15 cellular contexts compared by ENCODE assay signal in genomic region chr9:27497883-27498553, GRCh38. TPM values are rescaled to one million over a fixed set of nuclear protein-coding genes. Genes with fewer than 3 reads are reported as not detected.
A peak's percentile ranks its signal among the peaks of the same experiment; 100 is the strongest.
DNase-seq lines count a peak whose midpoint lies in the region; ATAC-seq, FAIRE-seq and TF ChIP-seq lines count a peak whose summit lies in the region.
"Had no signal": no experiment of that assay in that cellular context is flagged by ENCODE, and none has a peak within 500 bp of the region (broad histone marks: within the 10 kb centered on the region; RNA-seq: fewer than 3 reads in every experiment).

No MANE protein-coding gene starts in this region.

- DNase-seq in caudate nucleus (lab: John Stamatoyannopoulos, UW) = peak in 46 of 61 donors; percentile 11 to 77 (median 42)
- no peak for DNase-seq in keratinocyte (ENCODE audit: low read depth, low spot score)
- peak; percentile 75 for DNase-seq in pons (ENCODE audit: low spot score)
- no peak for DNase-seq in NCI-H748 (lab: John Stamatoyannopoulos, UW; ENCODE audit: unreplicated experiment)
- no peak for DNase-seq in NCI-H345 (lab: John Stamatoyannopoulos, UW)
- DNase-seq: CD8-positive, alpha-beta T cell; Kasumi-1; NCI-H1436; NCI-H226; SHP77; stimulated activated naive CD8-positive, alpha-beta T cell treated with anti-CD3 and anti-CD28 coated beads, Interleukin-15, amount 100 ng/mL, for 72 hours had no signal

- H3K79me2 ChIP-seq in keratinocyte (ENCODE audit: control insufficient read depth, insufficient read depth, low read length) = peaks cover 42% of the 10 kb centered on the region

- WGBS in HUES64 = 27% methylated on average over 9 of the region's 11 CpGs

- no peaks in the 10 kb centered on the region for H4K20me1 ChIP-seq in keratinocyte (ENCODE audit: control insufficient read depth, extremely low read depth, insufficient read depth, low read length)

- dilution Hi-C loops in keratinocyte (cut with MboI; ENCODE audit: extremely low pct_ligation_motif_present, low sequenced_read_pairs) = no loop called here

- no peak for ATAC-seq in GM21447 (IDR thresholded peaks at IDR 0.05; ENCODE audit: unreplicated experiment)
- ATAC-seq in HG03432 (IDR thresholded peaks at IDR 0.05; ENCODE audit: unreplicated experiment) = no peak
- ATAC-seq: CD8-positive, alpha-beta T cell; stimulated activated naive CD8-positive, alpha-beta T cell treated with anti-CD3 and anti-CD28 coated beads, Interleukin-15, amount 100 ng/mL, for 72 hours had no signal

- H3K4me1 ChIP-seq in HUES64 (ENCODE audit: insufficient read depth, low read length) = peaks cover 49% of the 10 kb centered on the region
- peaks cover 53% of the 10 kb centered on the region for H3K4me1 ChIP-seq in keratinocyte (ENCODE audit: control insufficient read depth, extremely low read depth, insufficient read depth, low read length)

- H3K36me3 ChIP-seq in HUES64 (ENCODE audit: insufficient read depth, low read length) (no peaks in the 10 kb centered on the region), keratinocyte (ENCODE audit: control insufficient read depth in 2 of 2, extremely low read depth in 1 of 2, insufficient read depth in 2 of 2, low read length in 2 of 2) (peaks cover 0 to under 1% of the 10 kb centered on the region in 2 experiments)
- H3K36me3 ChIP-seq: vagina had no signal

- no peak for TF ChIP-seq CTCF in keratinocyte (optimal IDR thresholded peaks at IDR 0.05 in 1 of 3, IDR thresholded peaks at IDR 0.05 in 1 of 3, conservative IDR thresholded peaks at IDR 0.05 in 1 of 3; ENCODE audit: extremely low read depth in 1 of 3, insufficient read depth in 2 of 3, low read length in 3 of 3)

- no peak overlapping the region for H2AFZ ChIP-seq in keratinocyte (ENCODE audit: control insufficient read depth, low read length)

- peak overlapping the region; percentile 91 for H3K4me2 ChIP-seq in keratinocyte (ENCODE audit: control insufficient read depth, extremely low read depth, insufficient read depth, low read depth, low read length)

- no peak for FAIRE-seq in keratinocyte (lab: Jason Lieb, UNC)

- H3K9me1 ChIP-seq in keratinocyte (ENCODE audit: control insufficient read depth, extremely low read depth, insufficient read depth, low read length) = no peaks in the 10 kb centered on the region

- H3K27me3 ChIP-seq in HUES64 (ENCODE audit: insufficient read depth, low read length) (no peaks in the 10 kb centered on the region), keratinocyte (ENCODE audit: control insufficient read depth, extremely low read depth, insufficient read depth, low read length) (no peaks in the 10 kb centered on the region)
- H3K27me3 ChIP-seq: vagina had no signal

- peak overlapping the region; percentile 8; the same call in 1 of the 2 replicates for H3K27ac ChIP-seq in HUES64 (ENCODE audit: low read depth, low read length)
- peak overlapping the region; percentile 32 for H3K27ac ChIP-seq in caudate nucleus (ENCODE audit: low read depth, low read length)
- H3K27ac ChIP-seq in keratinocyte (ENCODE audit: control insufficient read depth, insufficient read depth, low read length) = peak overlapping the region; percentile 90
- H3K27ac ChIP-seq: vagina had no signal

- H3K9me3 ChIP-seq in HUES64 (ENCODE audit: insufficient read depth, low read depth, low read length) (no peaks in the 10 kb centered on the region), keratinocyte (ENCODE audit: control insufficient read depth, low read depth, low read length) (no peaks in the 10 kb centered on the region)
- H3K9me3 ChIP-seq: vagina had no signal

- H3K9ac ChIP-seq in HUES64 (ENCODE audit: low read depth, low read length) = no peak overlapping the region
- H3K9ac ChIP-seq in keratinocyte (ENCODE audit: control insufficient read depth, extremely low read depth, insufficient read depth, low read length) = no peak overlapping the region

- H3K4me3 ChIP-seq in HUES64 (ENCODE audit: low read length) (peak overlapping the region; percentile 29), keratinocyte (ENCODE audit: control insufficient read depth in 2 of 3, extremely low read depth in 1 of 3, insufficient read depth in 2 of 3, low read depth in 1 of 3, low read length in 3 of 3) (no peak overlapping the region)
- H3K4me3 ChIP-seq: vagina had no signal

RNA-seq across cellular contexts. Expression of gene IFNK, which starts 26.1 kb away (rescaled TPM):
- not detected for polyA plus RNA-seq in HUES64 (2013, experiment 1 of 2)
- polyA plus RNA-seq in HUES64 (2013, experiment 2 of 2) = not detected
- polyA plus RNA-seq in keratinocyte = 20.6 to 32.7 TPM (median 29.2 TPM) in 3 replicates
- 26.2 TPM for polyA plus RNA-seq in keratinocyte (2011; ENCODE audit: low read depth)
- 27.6 and 38.7 TPM in 2 replicates for polyA plus RNA-seq in keratinocyte (2011; cell fraction: cytosol; rRNA removed)
- 19.8 and 29.8 TPM in 2 replicates for polyA plus RNA-seq in keratinocyte (2011; cell fraction: nucleus; rRNA removed)
- polyA plus RNA-seq in keratinocyte (2012; ENCODE audit: low replicate concordance) = 6.6 and 40.7 TPM in 2 replicates
- polyA minus RNA-seq in keratinocyte = 1.7 to 6.6 TPM (median 2.7 TPM) in 3 replicates
- polyA minus RNA-seq in keratinocyte (2011; cell fraction: cytosol; rRNA and poly(A)+ RNA removed) = 5.9 TPM
- polyA minus RNA-seq in keratinocyte (2011; cell fraction: nucleus; rRNA and poly(A)+ RNA removed) = 6.1 and 10.2 TPM in 2 replicates

RNA-seq across cellular contexts. Expression of gene MOB3B, which starts 31.6 kb away (rescaled TPM):
- 9.2 TPM for polyA plus RNA-seq in HUES64 (2013, experiment 1 of 2)
- 10.8 TPM for polyA plus RNA-seq in HUES64 (2013, experiment 2 of 2)
- polyA plus RNA-seq in keratinocyte = 32.6 to 40.8 TPM (median 35.3 TPM) in 3 replicates
- 2.1 TPM for polyA plus RNA-seq in keratinocyte (2011; ENCODE audit: low read depth)
- 30.8 and 45.8 TPM in 2 replicates for polyA plus RNA-seq in keratinocyte (2011; cell fraction: cytosol; rRNA removed)
- 27.6 and 28.0 TPM in 2 replicates for polyA plus RNA-seq in keratinocyte (2011; cell fraction: nucleus; rRNA removed)
- polyA plus RNA-seq in keratinocyte (2012; ENCODE audit: low replicate concordance) = 3.6 and 27.5 TPM in 2 replicates
- 36.3 to 54.1 TPM (median 51.3 TPM) in 3 replicates for polyA minus RNA-seq in keratinocyte
- polyA minus RNA-seq in keratinocyte (2011; cell fraction: cytosol; rRNA and poly(A)+ RNA removed) = 40.1 TPM
- 25.1 and 43.9 TPM in 2 replicates for polyA minus RNA-seq in keratinocyte (2011; cell fraction: nucleus; rRNA and poly(A)+ RNA removed)

Comparison
In these comparisons a context has a peak if more than half of its experiments do, and no peak if none do; other contexts are left out.
1. H3K27ac ChIP-seq: peak in every context shown above with its lines; median percentile 90 in keratinocyte; 32 in caudate nucleus; 8 in HUES64.
2. DNase-seq: peak in caudate nucleus (46 of 61) and pons (single experiment); none in keratinocyte (single experiment), NCI-H748 (single experiment) and NCI-H345 (single experiment).